ENCODE assay signal across 10 cellular contexts in the genomic region with DNA sequence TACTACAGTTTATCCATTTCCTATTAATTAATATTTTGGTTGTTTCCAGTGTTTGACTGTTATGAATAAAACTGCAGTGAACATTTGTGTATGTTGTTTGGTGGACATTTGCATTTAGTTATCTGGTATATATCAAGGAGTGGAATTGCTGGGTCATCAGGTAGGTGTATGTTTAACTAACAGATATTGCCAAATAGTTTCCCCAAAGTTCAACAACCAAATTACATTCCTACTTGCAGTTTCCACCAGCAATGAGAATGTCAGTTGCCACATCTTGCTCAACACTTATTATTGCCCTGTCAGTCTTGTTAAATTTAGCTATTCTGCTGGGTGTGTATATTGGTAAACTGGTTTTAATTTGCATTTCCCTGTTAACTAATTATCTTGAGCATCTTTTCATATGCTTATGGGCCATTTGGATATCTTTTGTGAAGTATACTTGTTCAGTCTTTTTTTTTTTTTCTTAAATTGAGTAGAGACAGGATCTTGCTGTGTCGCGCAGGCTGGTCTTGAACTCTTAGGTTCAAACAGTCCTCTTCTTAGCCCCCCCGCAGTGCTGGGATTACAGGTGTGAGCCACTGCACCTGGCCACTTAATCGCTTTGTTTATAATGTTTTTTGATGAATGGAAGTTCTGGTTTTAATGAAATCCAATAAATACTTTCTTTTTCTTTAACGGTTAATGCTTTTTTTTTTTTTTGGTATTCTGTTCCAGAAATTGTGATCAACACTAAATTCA. TPM values are rescaled to one million over a fixed set of nuclear protein-coding genes. Genes with fewer than 3 reads are reported as not detected.
A peak's percentile ranks its signal among the peaks of the same experiment; 100 is the strongest.
DNase-seq lines count a peak whose midpoint lies in the region; ATAC-seq and TF ChIP-seq lines count a peak whose summit lies in the region.
"Had no signal": no experiment of that assay in that cellular context is flagged by ENCODE, and none has a peak within 500 bp of the region (broad histone marks: within the 10 kb centered on the region; RNA-seq: fewer than 3 reads in every experiment).

No MANE protein-coding gene starts in this region.

- intact Hi-C loops in natural killer cell (cut with micrococcal nuclease), result loop anchor here (10.0 kb wide), 1 partner anchor 1031 kb away; a partner anchor contains a TSS

- peaks cover 59 to 67% of the 10 kb centered on the region in 2 donors for H3K4me1 Mint-ChIP-seq in natural killer cell

- H3K4me3 Mint-ChIP-seq in natural killer cell, result no peak overlapping the region

- in situ Hi-C loops in GM13976 (cut with MboI; ENCODE audit: low sequenced_read_pairs, unreplicated experiment), result no loop called here

- H3K9me3 Mint-ChIP-seq in natural killer cell, result no peaks in the 10 kb centered on the region

- ATAC-seq in natural killer cell (no peak), GM18909 (IDR thresholded peaks at IDR 0.05; ENCODE audit: poor library complexity, unreplicated experiment) (no peak)

- no peaks in the 10 kb centered on the region for H3K27me3 Mint-ChIP-seq in natural killer cell (ENCODE audit: low read depth in 2 of 2)
- H3K27me3 Mint-ChIP-seq: naive B cell had no signal

- peak; percentile 25 for DNase-seq in GF-D8 (lab: John Stamatoyannopoulos, UW)
- peak; percentile 76 for DNase-seq in MV-4-11 (lab: John Stamatoyannopoulos, UW)
- peak; percentile 48 for DNase-seq in amniotic epithelial cell (ENCODE audit: low read depth)
- DNase-seq in natural killer cell, result no peak
- DNase-seq in HEK293T (ENCODE audit: extremely low spot score), result no peak
- no peak for DNase-seq in GM13976 (ENCODE audit: low spot score)
- DNase-seq: aorta, Karpas-422, naive B cell had no signal

- POLR2A ChIA-PET in HEK293T (lab: Yijun Ruan, JAX), result no interaction called here

- H3K27ac Mint-ChIP-seq in natural killer cell, result peak overlapping the region; percentile 32 to 52

- CTCF ChIA-PET in HEK293T (lab: Yijun Ruan, JAX), result no interaction called here

- no peak for TF ChIP-seq CTCF in natural killer cell (IDR thresholded peaks at IDR 0.05)
- TF ChIP-seq CTCF in GM13976 (IDR thresholded peaks at IDR 0.05; ENCODE audit: borderline replicate concordance, control extremely low read depth, extremely low read depth, insufficient read depth, missing control alignments), result no peak

- H3K36me3 Mint-ChIP-seq in natural killer cell, result peaks cover 9% of the 10 kb centered on the region

TF ChIP-seq in HEK293T, 16 proteins besides CTCF, POLR2A, EP300 and RAD21:
- TF ChIP-seq L3MBTL2 (conservative IDR thresholded peaks at IDR 0.05) (no peak), LEF1 (IDR thresholded peaks at IDR 0.05; ENCODE audit: borderline replicate concordance) (no peak), HDGF (IDR thresholded peaks at IDR 0.05; ENCODE audit: borderline replicate concordance) (no peak), NFRKB (IDR thresholded peaks at IDR 0.05) (no peak), SUZ12 (IDR thresholded peaks at IDR 0.05) (no peak), FOXA1 (IDR thresholded peaks at IDR 0.05) (no peak), ZNF384 (IDR thresholded peaks at IDR 0.05) (no peak), CTBP1 (IDR thresholded peaks at IDR 0.05; ENCODE audit: borderline replicate concordance) (no peak), TARDBP (IDR thresholded peaks at IDR 0.05) (no peak), ELF4 (IDR thresholded peaks at IDR 0.05) (no peak), SP1 (IDR thresholded peaks at IDR 0.05) (no peak), FOXK2 (IDR thresholded peaks at IDR 0.05) (no peak), ARNT (IDR thresholded peaks at IDR 0.05) (no peak), BHLHE40 (IDR thresholded peaks at IDR 0.05; ENCODE audit: borderline replicate concordance) (no peak), FOXM1 (IDR thresholded peaks at IDR 0.05; ENCODE audit: borderline replicate concordance) (no peak)
- TF ChIP-seq, protein P1, sequence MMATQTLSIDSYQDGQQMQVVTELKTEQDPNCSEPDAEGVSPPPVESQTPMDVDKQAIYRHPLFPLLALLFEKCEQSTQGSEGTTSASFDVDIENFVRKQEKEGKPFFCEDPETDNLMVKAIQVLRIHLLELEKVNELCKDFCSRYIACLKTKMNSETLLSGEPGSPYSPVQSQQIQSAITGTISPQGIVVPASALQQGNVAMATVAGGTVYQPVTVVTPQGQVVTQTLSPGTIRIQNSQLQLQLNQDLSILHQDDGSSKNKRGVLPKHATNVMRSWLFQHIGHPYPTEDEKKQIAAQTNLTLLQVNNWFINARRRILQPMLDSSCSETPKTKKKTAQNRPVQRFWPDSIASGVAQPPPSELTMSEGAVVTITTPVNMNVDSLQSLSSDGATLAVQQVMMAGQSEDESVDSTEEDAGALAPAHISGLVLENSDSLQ (IDR thresholded peaks at IDR 0.05), result no peak

RNA-seq across cellular contexts. Expression of a gene that starts 7.9 kb away (rescaled TPM):
- 10 to 100 TPM; 57.4 to 73.5 (median 67.9) TPM for total RNA-seq in natural killer cell

RNA-seq across cellular contexts. Expression of a gene that starts 55.9 kb away (rescaled TPM):
- total RNA-seq in natural killer cell, result 10 to 100 TPM; 14.9 to 19.0 (median 15.5) TPM

Comparison
In these comparisons a context has a peak if more than half of its experiments do, and no peak if none do; other contexts are left out.
1. DNase-seq: peak in GF-D8 (single experiment), MV-4-11 (single experiment) and amniotic epithelial cell (single experiment); none in natural killer cell (single experiment), HEK293T (single experiment) and GM13976 (single experiment).